30 cellular contexts compared by ENCODE assay signal in genomic region chr18:5963267-5963666, GRCh38.
"Had no signal": no experiment of that assay in that cellular context is flagged by ENCODE, and none has a peak within 500 bp of the region (broad histone marks: within the 10 kb centered on the region; RNA-seq: fewer than 3 reads in every experiment).

No MANE protein-coding gene starts in this region.

- H3K9me3 Mint-ChIP-seq: natural killer cell; nephron; stimulated activated naive B cell treated with anti-CD40 and anti-IgM and Interleukin-4, amounts not matched to agents 10 μg/mL and 1 μg/mL and 100 μg/mL, for 72 hours; stimulated activated naive CD8-positive, alpha-beta T cell treated with anti-CD3 and anti-CD28 coated beads, Interleukin-15, Interleukin-2, amounts not matched to agents 100 ng/mL and 50 ng/mL, for 24 hours had no signal

- H3K4me3 Mint-ChIP-seq: naive thymus-derived CD4-positive, alpha-beta T cell; natural killer cell; nephron; stimulated activated effector memory CD8-positive, alpha-beta T cell treated with anti-CD3 and anti-CD28 coated beads, Interleukin-12 subunit alpha, Interleukin-12 subunit beta, amount 100 ng/mL, for 72 hours; stimulated activated naive B cell treated with anti-CD40 and anti-IgM and Interleukin-4, amounts not matched to agents 10 μg/mL and 1 μg/mL and 100 μg/mL, for 72 hours; stimulated activated naive CD8-positive, alpha-beta T cell treated with anti-CD3 and anti-CD28 coated beads, Interleukin-15, Interleukin-2, amounts not matched to agents 100 ng/mL and 50 ng/mL, for 24 hours; type B pancreatic cell had no signal

- H3K27me3 Mint-ChIP-seq: stimulated activated naive B cell treated with anti-CD40 and anti-IgM and Interleukin-4, amounts not matched to agents 10 μg/mL and 1 μg/mL and 100 μg/mL, for 72 hours; stimulated activated naive CD8-positive, alpha-beta T cell treated with anti-CD3 and anti-CD28 coated beads, Interleukin-15, Interleukin-2, amounts not matched to agents 100 ng/mL and 50 ng/mL, for 24 hours had no signal

- H3K27ac Mint-ChIP-seq: naive thymus-derived CD4-positive, alpha-beta T cell; natural killer cell; nephron; progenitor cell of endocrine pancreas; stimulated activated effector memory CD8-positive, alpha-beta T cell treated with anti-CD3 and anti-CD28 coated beads, Interleukin-12 subunit alpha, Interleukin-12 subunit beta, amount 100 ng/mL, for 72 hours; stimulated activated naive B cell treated with anti-CD40 and anti-IgM and Interleukin-4, amounts not matched to agents 10 μg/mL and 1 μg/mL and 100 μg/mL, for 72 hours; stimulated activated naive CD8-positive, alpha-beta T cell treated with anti-CD3 and anti-CD28 coated beads, Interleukin-15, Interleukin-2, amounts not matched to agents 100 ng/mL and 50 ng/mL, for 24 hours; type B pancreatic cell had no signal

- H3K9me3 ChIP-seq: neutrophil, ovary, psoas muscle, right lobe of liver, sigmoid colon, stomach, suprapubic skin, testis, tibial artery, transverse colon, upper lobe of right lung, uterus had no signal

- H3K36me3 ChIP-seq: neutrophil, ovary, right lobe of liver, sigmoid colon, suprapubic skin, tibial artery, transverse colon, upper lobe of right lung, uterus had no signal

- ATAC-seq: naive thymus-derived CD4-positive, alpha-beta T cell; natural killer cell; stimulated activated effector memory CD8-positive, alpha-beta T cell treated with anti-CD3 and anti-CD28 coated beads, Interleukin-12 subunit alpha, Interleukin-12 subunit beta, amount 100 ng/mL, for 72 hours; stimulated activated naive B cell treated with anti-CD40 and anti-IgM and Interleukin-4, amounts not matched to agents 10 μg/mL and 1 μg/mL and 100 μg/mL, for 72 hours; upper lobe of right lung had no signal

- H3K27ac ChIP-seq: neutrophil, ovary, parathyroid adenoma, psoas muscle, right lobe of liver, sigmoid colon, stomach, suprapubic skin, testis, tibial artery, transverse colon, upper lobe of right lung, uterus had no signal

- H3K4me1 ChIP-seq: parathyroid adenoma, psoas muscle, right lobe of liver, sigmoid colon, stomach, testis, tibial artery, upper lobe of right lung, uterus had no signal

- H3K4me3 ChIP-seq: ovary, psoas muscle, right lobe of liver, sigmoid colon, stomach, suprapubic skin, testis, tibial artery, transverse colon, upper lobe of right lung, uterus had no signal

- DNase-seq: naive thymus-derived CD4-positive, alpha-beta T cell; natural killer cell; nucleus accumbens; ovary; posterior cingulate gyrus; psoas muscle; right cardiac atrium; right lobe of liver; sigmoid colon; small intestine; stimulated activated CD4-positive, alpha-beta T cell treated with anti-CD3 and anti-CD28 coated beads, Interleukin-15, amount 100 ng/mL, for 24 hours; stimulated activated CD4-positive, alpha-beta T cell treated with anti-CD3 and anti-CD28 coated beads, Interleukin-2, amount 100 ng/mL, for 24 hours; stimulated activated CD4-positive, alpha-beta T cell treated with anti-CD3 and anti-CD28 coated beads, Interleukin-2, amount 100 ng/mL, for 48 hours; stimulated activated CD4-positive, alpha-beta T cell treated with anti-CD3 and anti-CD28 coated beads, Interleukin-4, amount 100 ng/mL, for 24 hours; stimulated activated naive B cell treated with anti-CD40 and anti-IgM and Interleukin-4, amounts not matched to agents 10 μg/mL and 1 μg/mL and 100 μg/mL, for 72 hours; stimulated activated naive CD4-positive, alpha-beta T cell treated with Interleukin-2 at 50 U/mL for 16 hours; stomach; testis; tibial artery; transverse colon; upper lobe of right lung; uterus had no signal

- H3K36me3 Mint-ChIP-seq: naive thymus-derived CD4-positive, alpha-beta T cell; natural killer cell; stimulated activated effector memory CD8-positive, alpha-beta T cell treated with anti-CD3 and anti-CD28 coated beads, Interleukin-12 subunit alpha, Interleukin-12 subunit beta, amount 100 ng/mL, for 72 hours; type B pancreatic cell had no signal

- H3K27me3 ChIP-seq: neutrophil, ovary, right lobe of liver, sigmoid colon, stomach, suprapubic skin, testis, tibial artery, transverse colon, upper lobe of right lung, uterus had no signal

- H3K9ac ChIP-seq: parathyroid adenoma had no signal

- H3K4me1 Mint-ChIP-seq: stimulated activated effector memory CD8-positive, alpha-beta T cell treated with anti-CD3 and anti-CD28 coated beads, Interleukin-12 subunit alpha, Interleukin-12 subunit beta, amount 100 ng/mL, for 72 hours; stimulated activated naive B cell treated with anti-CD40 and anti-IgM and Interleukin-4, amounts not matched to agents 10 μg/mL and 1 μg/mL and 100 μg/mL, for 72 hours had no signal
